Comparison of ENCODE assay signal across 1 cellular context in genomic region chr5:108125771-108126511, GRCh38.
TF ChIP-seq lines count a peak whose summit lies in the region.

No MANE protein-coding gene starts in this region.

TF ChIP-seq in GM23338, 12 proteins besides CTCF, POLR2A, EP300 and RAD21 (continued from another document):
- TF ChIP-seq, protein P1, sequence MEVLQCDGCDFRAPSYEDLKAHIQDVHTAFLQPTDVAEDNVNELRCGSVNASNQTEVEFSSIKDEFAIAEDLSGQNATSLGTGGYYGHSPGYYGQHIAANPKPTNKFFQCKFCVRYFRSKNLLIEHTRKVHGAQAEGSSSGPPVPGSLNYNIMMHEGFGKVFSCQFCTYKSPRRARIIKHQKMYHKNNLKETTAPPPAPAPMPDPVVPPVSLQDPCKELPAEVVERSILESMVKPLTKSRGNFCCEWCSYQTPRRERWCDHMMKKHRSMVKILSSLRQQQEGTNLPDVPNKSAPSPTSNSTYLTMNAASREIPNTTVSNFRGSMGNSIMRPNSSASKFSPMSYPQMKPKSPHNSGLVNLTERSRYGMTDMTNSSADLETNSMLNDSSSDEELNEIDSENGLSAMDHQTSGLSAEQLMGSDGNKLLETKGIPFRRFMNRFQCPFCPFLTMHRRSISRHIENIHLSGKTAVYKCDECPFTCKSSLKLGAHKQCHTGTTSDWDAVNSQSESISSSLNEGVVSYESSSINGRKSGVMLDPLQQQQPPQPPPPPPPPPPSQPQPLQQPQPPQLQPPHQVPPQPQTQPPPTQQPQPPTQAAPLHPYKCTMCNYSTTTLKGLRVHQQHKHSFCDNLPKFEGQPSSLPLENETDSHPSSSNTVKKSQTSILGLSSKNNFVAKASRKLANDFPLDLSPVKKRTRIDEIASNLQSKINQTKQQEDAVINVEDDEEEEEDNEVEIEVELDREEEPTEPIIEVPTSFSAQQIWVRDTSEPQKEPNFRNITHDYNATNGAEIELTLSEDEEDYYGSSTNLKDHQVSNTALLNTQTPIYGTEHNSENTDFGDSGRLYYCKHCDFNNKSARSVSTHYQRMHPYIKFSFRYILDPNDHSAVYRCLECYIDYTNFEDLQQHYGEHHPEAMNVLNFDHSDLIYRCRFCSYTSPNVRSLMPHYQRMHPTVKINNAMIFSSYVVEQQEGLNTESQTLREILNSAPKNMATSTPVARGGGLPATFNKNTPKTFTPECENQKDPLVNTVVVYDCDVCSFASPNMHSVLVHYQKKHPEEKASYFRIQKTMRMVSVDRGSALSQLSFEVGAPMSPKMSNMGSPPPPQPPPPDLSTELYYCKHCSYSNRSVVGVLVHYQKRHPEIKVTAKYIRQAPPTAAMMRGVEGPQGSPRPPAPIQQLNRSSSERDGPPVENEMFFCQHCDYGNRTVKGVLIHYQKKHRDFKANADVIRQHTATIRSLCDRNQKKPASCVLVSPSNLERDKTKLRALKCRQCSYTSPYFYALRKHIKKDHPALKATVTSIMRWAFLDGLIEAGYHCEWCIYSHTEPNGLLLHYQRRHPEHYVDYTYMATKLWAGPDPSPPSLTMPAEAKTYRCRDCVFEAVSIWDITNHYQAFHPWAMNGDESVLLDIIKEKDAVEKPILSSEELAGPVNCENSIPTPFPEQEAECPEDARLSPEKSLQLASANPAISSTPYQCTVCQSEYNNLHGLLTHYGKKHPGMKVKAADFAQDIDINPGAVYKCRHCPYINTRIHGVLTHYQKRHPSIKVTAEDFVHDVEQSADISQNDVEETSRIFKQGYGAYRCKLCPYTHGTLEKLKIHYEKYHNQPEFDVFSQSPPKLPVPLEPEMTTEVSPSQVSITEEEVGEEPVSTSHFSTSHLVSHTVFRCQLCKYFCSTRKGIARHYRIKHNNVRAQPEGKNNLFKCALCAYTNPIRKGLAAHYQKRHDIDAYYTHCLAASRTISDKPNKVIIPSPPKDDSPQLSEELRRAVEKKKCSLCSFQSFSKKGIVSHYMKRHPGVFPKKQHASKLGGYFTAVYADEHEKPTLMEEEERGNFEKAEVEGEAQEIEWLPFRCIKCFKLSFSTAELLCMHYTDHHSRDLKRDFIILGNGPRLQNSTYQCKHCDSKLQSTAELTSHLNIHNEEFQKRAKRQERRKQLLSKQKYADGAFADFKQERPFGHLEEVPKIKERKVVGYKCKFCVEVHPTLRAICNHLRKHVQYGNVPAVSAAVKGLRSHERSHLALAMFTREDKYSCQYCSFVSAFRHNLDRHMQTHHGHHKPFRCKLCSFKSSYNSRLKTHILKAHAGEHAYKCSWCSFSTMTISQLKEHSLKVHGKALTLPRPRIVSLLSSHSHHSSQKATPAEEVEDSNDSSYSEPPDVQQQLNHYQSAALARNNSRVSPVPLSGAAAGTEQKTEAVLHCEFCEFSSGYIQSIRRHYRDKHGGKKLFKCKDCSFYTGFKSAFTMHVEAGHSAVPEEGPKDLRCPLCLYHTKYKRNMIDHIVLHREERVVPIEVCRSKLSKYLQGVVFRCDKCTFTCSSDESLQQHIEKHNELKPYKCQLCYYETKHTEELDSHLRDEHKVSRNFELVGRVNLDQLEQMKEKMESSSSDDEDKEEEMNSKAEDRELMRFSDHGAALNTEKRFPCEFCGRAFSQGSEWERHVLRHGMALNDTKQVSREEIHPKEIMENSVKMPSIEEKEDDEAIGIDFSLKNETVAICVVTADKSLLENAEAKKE (CRISPR knock-in tag; IDR thresholded peaks at IDR 0.05), result no peak
- TF ChIP-seq JUNB (IDR thresholded peaks at IDR 0.05; ENCODE audit: unreplicated experiment) (no peak), EZH2phosphoT487 (IDR thresholded peaks at IDR 0.05; ENCODE audit: unreplicated experiment) (no peak), ZNF331 (CRISPR knock-in tag; IDR thresholded peaks at IDR 0.05; ENCODE audit: low read depth) (no peak), CREB1 (CRISPR knock-in tag; IDR thresholded peaks at IDR 0.05; ENCODE audit: low read depth) (no peak), POLR2AphosphoS5 (IDR thresholded peaks at IDR 0.05; ENCODE audit: low read depth) (no peak), STAT1 (IDR thresholded peaks at IDR 0.05; ENCODE audit: unreplicated experiment) (no peak)
- TF ChIP-seq, protein P2, sequence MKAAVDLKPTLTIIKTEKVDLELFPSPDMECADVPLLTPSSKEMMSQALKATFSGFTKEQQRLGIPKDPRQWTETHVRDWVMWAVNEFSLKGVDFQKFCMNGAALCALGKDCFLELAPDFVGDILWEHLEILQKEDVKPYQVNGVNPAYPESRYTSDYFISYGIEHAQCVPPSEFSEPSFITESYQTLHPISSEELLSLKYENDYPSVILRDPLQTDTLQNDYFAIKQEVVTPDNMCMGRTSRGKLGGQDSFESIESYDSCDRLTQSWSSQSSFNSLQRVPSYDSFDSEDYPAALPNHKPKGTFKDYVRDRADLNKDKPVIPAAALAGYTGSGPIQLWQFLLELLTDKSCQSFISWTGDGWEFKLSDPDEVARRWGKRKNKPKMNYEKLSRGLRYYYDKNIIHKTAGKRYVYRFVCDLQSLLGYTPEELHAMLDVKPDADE (IDR thresholded peaks at IDR 0.05), result no peak
